Comparison of ENCODE assay signal across 9 cellular contexts in genomic region chr12:55707841-55708694, GRCh38. TPM values are rescaled to one million over a fixed set of nuclear protein-coding genes. Genes with fewer than 3 reads are reported as not detected.
DNase-seq lines count a peak whose midpoint lies in the region; ATAC-seq, FAIRE-seq and TF ChIP-seq lines count a peak whose summit lies in the region.
"Had no signal": no experiment of that assay in that cellular context is flagged by ENCODE, and none has a peak within 500 bp of the region (broad histone marks: within the 10 kb centered on the region; RNA-seq: fewer than 3 reads in every experiment).

A gene with protein sequence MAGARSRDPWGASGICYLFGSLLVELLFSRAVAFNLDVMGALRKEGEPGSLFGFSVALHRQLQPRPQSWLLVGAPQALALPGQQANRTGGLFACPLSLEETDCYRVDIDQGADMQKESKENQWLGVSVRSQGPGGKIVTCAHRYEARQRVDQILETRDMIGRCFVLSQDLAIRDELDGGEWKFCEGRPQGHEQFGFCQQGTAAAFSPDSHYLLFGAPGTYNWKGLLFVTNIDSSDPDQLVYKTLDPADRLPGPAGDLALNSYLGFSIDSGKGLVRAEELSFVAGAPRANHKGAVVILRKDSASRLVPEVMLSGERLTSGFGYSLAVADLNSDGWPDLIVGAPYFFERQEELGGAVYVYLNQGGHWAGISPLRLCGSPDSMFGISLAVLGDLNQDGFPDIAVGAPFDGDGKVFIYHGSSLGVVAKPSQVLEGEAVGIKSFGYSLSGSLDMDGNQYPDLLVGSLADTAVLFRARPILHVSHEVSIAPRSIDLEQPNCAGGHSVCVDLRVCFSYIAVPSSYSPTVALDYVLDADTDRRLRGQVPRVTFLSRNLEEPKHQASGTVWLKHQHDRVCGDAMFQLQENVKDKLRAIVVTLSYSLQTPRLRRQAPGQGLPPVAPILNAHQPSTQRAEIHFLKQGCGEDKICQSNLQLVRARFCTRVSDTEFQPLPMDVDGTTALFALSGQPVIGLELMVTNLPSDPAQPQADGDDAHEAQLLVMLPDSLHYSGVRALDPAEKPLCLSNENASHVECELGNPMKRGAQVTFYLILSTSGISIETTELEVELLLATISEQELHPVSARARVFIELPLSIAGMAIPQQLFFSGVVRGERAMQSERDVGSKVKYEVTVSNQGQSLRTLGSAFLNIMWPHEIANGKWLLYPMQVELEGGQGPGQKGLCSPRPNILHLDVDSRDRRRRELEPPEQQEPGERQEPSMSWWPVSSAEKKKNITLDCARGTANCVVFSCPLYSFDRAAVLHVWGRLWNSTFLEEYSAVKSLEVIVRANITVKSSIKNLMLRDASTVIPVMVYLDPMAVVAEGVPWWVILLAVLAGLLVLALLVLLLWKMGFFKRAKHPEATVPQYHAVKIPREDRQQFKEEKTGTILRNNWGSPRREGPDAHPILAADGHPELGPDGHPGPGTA (minus strand): TSS chr12:55707904. CDS start chr12:55707682, 222 bp downstream.

- TF ChIP-seq CTCF in choroid plexus epithelial cell (conservative IDR thresholded peaks at IDR 0.05; ENCODE audit: low read depth, low read length): no peak
- no peak for TF ChIP-seq CTCF in HepG2 (CRISPR knock-in tag; IDR thresholded peaks at IDR 0.05)

- in situ Hi-C loops in HepG2 (cut with HindIII; ENCODE audit: extremely low pct_ligation_motif_present, low pct_unique_long_range_greater_than_20kb): no loop called here

- H3K27me3 ChIP-seq in HepG2 (ENCODE audit: control insufficient read depth in 1 of 2, insufficient read depth in 2 of 2, low read length in 2 of 2): peaks cover 1 to 68% of the 10 kb centered on the region in 2 experiments; a peak in 4 of 5 replicates

- no peak for TF ChIP-seq POLR2A in HepG2 (IDR thresholded peaks at IDR 0.05; ENCODE audit: insufficient read depth in 1 of 2, low read depth in 2 of 2, low read length in 2 of 2)

- H3K9ac ChIP-seq in HepG2 (ENCODE audit: insufficient read depth, low read depth, low read length): no peak within 1 kb of the TSS

- no peak within 1 kb of the TSS for H3K27ac ChIP-seq in HepG2 (ENCODE audit: extremely low read length, insufficient read depth, low read length)
- H3K27ac ChIP-seq: C4-2B had no signal

- DNase-seq in NCI-H1694 (lab: John Stamatoyannopoulos, UW) (peak; percentile 17), NCI-H1694 treated with DMSO at 0.1 percent for 48 hours (lab: John Stamatoyannopoulos, UW) (no peak), NCI-H1417 (lab: John Stamatoyannopoulos, UW) (peak; percentile 75 to 92 (median 82)), choroid plexus epithelial cell (ENCODE audit: low read depth) (no peak), HepG2 (ENCODE audit: low spot score) (no peak)
- peak; percentile 66 to 70 for DNase-seq in activated CD4-positive, alpha-beta T cell treated with anti-CD3 and anti-CD28 coated beads for 4 hours
- DNase-seq in stimulated activated CD4-positive, alpha-beta T cell treated with anti-CD3 and anti-CD28 coated beads, Interleukin-4, amount 100 ng/mL, for 24 hours: peak; percentile 66

- H3K4me1 ChIP-seq in HepG2 (ENCODE audit: insufficient read depth, low read length): peaks cover 48% of the 10 kb centered on the region

- no peak within 1 kb of the TSS for H2AFZ ChIP-seq in HepG2 (ENCODE audit: low read length)

- no peaks in the 10 kb centered on the region for H3K36me3 ChIP-seq in HepG2 (replicated peaks in 1 of 2; ENCODE audit: control insufficient read depth in 1 of 2, insufficient read depth in 2 of 2, low read length in 2 of 2)

- 2% methylated on average over 21 of the region's 39 CpGs for whole genome bisulfite sequencing in HepG2 (ENCODE audit: low lambda C conversion rate)

- BruUV-seq in HepG2 (replicated peaks; lab: Mats Ljungman, UMichigan): no TSS peak

- ATAC-seq in HepG2 (peak; percentile 52), HG02588 (IDR thresholded peaks at IDR 0.05; ENCODE audit: unreplicated experiment) (no peak)

- no peaks in the 10 kb centered on the region; the same call in 1 of the 2 replicates for H4K20me1 ChIP-seq in HepG2 (ENCODE audit: insufficient read depth, low read length)

- CTCF ChIA-PET in HepG2 (lab: Yijun Ruan, JAX; ENCODE audit: low intra/inter-chr PET ratio, low total read pairs): no interaction called here

- no peaks in the 10 kb centered on the region for H3K9me3 ChIP-seq in HepG2 (ENCODE audit: low read length)

- intact Hi-C loops in HepG2 (cut with micrococcal nuclease; ENCODE audit: unreplicated experiment): loop anchor here (2.0 kb wide), 1 partner anchor 13 kb away; the partner anchor contains the start of gene RDH5

- TF ChIP-seq RAD21 in HepG2 (CRISPR knock-in tag; IDR thresholded peaks at IDR 0.05): no peak

- H3K4me3 ChIP-seq in choroid plexus epithelial cell (ENCODE audit: low read depth, low read length) (peak within 1 kb of the TSS; percentile 47), HepG2 (replicated peaks in 1 of 3; ENCODE audit: insufficient read depth in 1 of 3, low read depth in 2 of 3, low read length in 3 of 3) (peak within 1 kb of the TSS; percentile 29 to 71 (median 51); a peak in 5 of 6 replicates)

- no peak for FAIRE-seq in HepG2 (lab: Jason Lieb, UNC)

- peak within 1 kb of the TSS; percentile 75 for H3K4me2 ChIP-seq in HepG2 (ENCODE audit: low read depth, low read length)

- POLR2A ChIA-PET in HepG2 (lab: Yijun Ruan, JAX): interaction anchor here (2.1 to 3.4 kb wide), 2 partner anchors 8 to 26 kb away, joined by 9 to 14 read pairs; partner anchors contain the start of gene BLOC1S1

- no peaks in the 10 kb centered on the region for H3K79me2 ChIP-seq in HepG2 (ENCODE audit: insufficient read depth, low read length)

- TF ChIP-seq EP300 in HepG2 (IDR thresholded peaks at IDR 0.05; ENCODE audit: low read depth in 2 of 2, low read length in 2 of 2): no peak
- no peak for TF ChIP-seq EP300 in HepG2 (CRISPR knock-in tag; IDR thresholded peaks at IDR 0.05; ENCODE audit: borderline replicate concordance)

TF ChIP-seq in HepG2, 621 proteins besides CTCF, POLR2A, EP300 and RAD21:
- no peak for TF ChIP-seq ZNF720 (CRISPR knock-in tag; IDR thresholded peaks at IDR 0.05)

RNA-seq across cellular contexts. Expression of the gene that starts here (rescaled TPM):
- 0.24 and 0.75 TPM in 2 replicates for total RNA-seq in HepG2 (2016; rRNA removed; fragmentation: Illumina TruSeq; extraction: Trizol)
- total RNA-seq in HepG2 (2016; cell fraction: cytosol; rRNA removed; fragmentation: Illumina TruSeq; extraction: Trizol; ENCODE audit: low read depth): not detected in 2 replicates
- total RNA-seq in HepG2 (2016; cell fraction: insoluble cytoplasmic fraction; rRNA removed; fragmentation: Illumina TruSeq; extraction: Trizol): 0.15 and 0.35 TPM in 2 replicates
- total RNA-seq in HepG2 (2016; cell fraction: membrane; rRNA removed; fragmentation: Illumina TruSeq; extraction: Trizol): 0.03 and 0.14 TPM in 2 replicates
- total RNA-seq in HepG2 (2016; cell fraction: nucleus; rRNA removed; fragmentation: Illumina TruSeq; extraction: Trizol): 1.3 and 1.5 TPM in 2 replicates
- 0.65 and 1.8 TPM in 2 replicates for polyA plus RNA-seq in HepG2 (2011; rRNA removed)
- 0.16 and 0.28 TPM in 2 replicates for polyA plus RNA-seq in HepG2 (2011; cell fraction: cytosol; rRNA removed)
- polyA plus RNA-seq in HepG2 (2011; cell fraction: nucleus; rRNA removed): 12.1 and 12.6 TPM in 2 replicates
- polyA plus RNA-seq in HepG2 (2012): 1.1 and 1.2 TPM in 2 replicates
- not detected in 2 replicates for polyA plus RNA-seq in HepG2 (2016; cell fraction: cytosol; fragmentation: Illumina TruSeq; extraction: Trizol; ENCODE audit: low read depth)
- 0.28 TPM in 1 of 2 replicates, not detected in the other for polyA plus RNA-seq in HepG2 (2016; cell fraction: insoluble cytoplasmic fraction; fragmentation: Illumina TruSeq; extraction: Trizol; ENCODE audit: low read depth)
- polyA plus RNA-seq in HepG2 (2016; cell fraction: membrane; fragmentation: Illumina TruSeq; extraction: Trizol; ENCODE audit: low read depth): not detected in 2 replicates
- 1.7 and 2.7 TPM in 2 replicates for polyA plus RNA-seq in HepG2 (2016; cell fraction: nucleus; fragmentation: Illumina TruSeq; extraction: Trizol; ENCODE audit: insufficient read depth, low read depth)
- 1.4 and 1.9 TPM in 2 replicates for polyA minus RNA-seq in HepG2 (2011; rRNA and poly(A)+ RNA removed; ENCODE audit: low replicate concordance)
- polyA minus RNA-seq in HepG2 (2011; cell fraction: cytosol; rRNA and poly(A)+ RNA removed): not detected in 2 replicates
- 2.2 and 3.1 TPM in 2 replicates for polyA minus RNA-seq in HepG2 (2011; cell fraction: nucleus; rRNA and poly(A)+ RNA removed)

Comparison
In these comparisons a context has a peak if more than half of its experiments do, and no peak if none do; other contexts are left out.
1. DNase-seq: peak in NCI-H1694 (single experiment), NCI-H1417 (3 of 3), activated CD4-positive, alpha-beta T cell treated with anti-CD3 and anti-CD28 coated beads for 4 hours (2 of 2) and stimulated activated CD4-positive, alpha-beta T cell treated with anti-CD3 and anti-CD28 coated beads, Interleukin-4, amount 100 ng/mL, for 24 hours (single experiment); none in NCI-H1694 treated with DMSO at 0.1 percent for 48 hours (single experiment), choroid plexus epithelial cell (single experiment) and HepG2 (single experiment).